Comparison of ENCODE assay signal across 15 cellular contexts in genomic region chr19:1780272-1780957, GRCh38. TPM values are rescaled to one million over a fixed set of nuclear protein-coding genes. Genes with fewer than 3 reads are reported as not detected.
A peak's percentile ranks its signal among the peaks of the same experiment; 100 is the strongest.
DNase-seq lines count a peak whose midpoint lies in the region; ATAC-seq, FAIRE-seq and TF ChIP-seq lines count a peak whose summit lies in the region.
"Had no signal": no experiment of that assay in that cellular context is flagged by ENCODE, and none has a peak within 500 bp of the region (broad histone marks: within the 10 kb centered on the region; RNA-seq: fewer than 3 reads in every experiment).

No MANE protein-coding gene starts in this region.

- peaks cover 70 to 87% (median 81%) of the 10 kb centered on the region in 11 experiments for H3K27me3 ChIP-seq in BLaER1 treated with 17β-estradiol and CSF1 and Interleukin-3, amounts not matched to agents 10 nM and 100 nM
- H3K27me3 ChIP-seq in KMS-11 (ENCODE audit: insufficient read depth, low read depth) (peaks cover 93% of the 10 kb centered on the region), astrocyte (ENCODE audit: insufficient read depth, low read length) (peaks cover 40% of the 10 kb centered on the region)

- peaks cover 6% of the 10 kb centered on the region for H3K36me3 Mint-ChIP-seq in astrocyte (ENCODE audit: low read depth, unreplicated experiment)
- H3K36me3 Mint-ChIP-seq: mesothelial cell of epicardium, type B pancreatic cell had no signal

- DNase-seq in astrocyte (ENCODE audit: low read depth) (no peak), kidney (peak; percentile 55), LoVo (ENCODE audit: low spot score) (no peak)
- DNase-seq in stimulated activated naive CD8-positive, alpha-beta T cell treated with anti-CD3 and anti-CD28 coated beads, Interleukin-15, amount 100 ng/mL, for 72 hours, result no peak
- DNase-seq: activated naive CD4-positive, alpha-beta T cell treated with anti-CD3 and anti-CD28 coated beads, Interleukin-2, amount 50 U/mL, for 16 hours; NCI-H1417 treated with DMSO at 0.1 percent for 48 hours; NCI-H524 treated with DMSO at 0.1 percent for 48 hours; SW 1271 had no signal

- no peak overlapping the region for H3K9ac ChIP-seq in BLaER1 treated with 17β-estradiol and CSF1 and Interleukin-3, amounts not matched to agents 10 nM and 100 nM
- H3K9ac ChIP-seq in KMS-11 (no peak overlapping the region), astrocyte (ENCODE audit: low read length) (no peak overlapping the region), kidney (ENCODE audit: low read length in 2 of 2) (no peak overlapping the region)

- peaks cover 17% of the 10 kb centered on the region for H3K9me3 Mint-ChIP-seq in astrocyte (ENCODE audit: unreplicated experiment)
- no peaks in the 10 kb centered on the region for H3K9me3 Mint-ChIP-seq in stimulated activated naive CD8-positive, alpha-beta T cell treated with anti-CD3 and anti-CD28 coated beads, Interleukin-15, amount 100 ng/mL, for 72 hours
- H3K9me3 Mint-ChIP-seq: mesothelial cell of epicardium, type B pancreatic cell had no signal

- peaks cover 0 to 35% (median 5%) of the 10 kb centered on the region in 11 experiments; a peak in 13 of 22 replicates for H4K20me1 ChIP-seq in BLaER1 treated with 17β-estradiol and CSF1 and Interleukin-3, amounts not matched to agents 10 nM and 100 nM
- no peaks in the 10 kb centered on the region for H4K20me1 ChIP-seq in KMS-11 (ENCODE audit: insufficient read depth)
- H4K20me1 ChIP-seq in astrocyte (ENCODE audit: insufficient read depth, low read length), result no peaks in the 10 kb centered on the region

- H3K4me1 Mint-ChIP-seq in astrocyte (ENCODE audit: low read depth, unreplicated experiment), result no peaks in the 10 kb centered on the region
- H3K4me1 Mint-ChIP-seq in stimulated activated naive CD8-positive, alpha-beta T cell treated with anti-CD3 and anti-CD28 coated beads, Interleukin-15, amount 100 ng/mL, for 72 hours, result peaks cover 8% of the 10 kb centered on the region

- no peak overlapping the region for H2AFZ ChIP-seq in KMS-11 (ENCODE audit: low read depth)
- no peak overlapping the region for H2AFZ ChIP-seq in astrocyte (ENCODE audit: low read depth, low read length)

- no peak overlapping the region for H3K27ac Mint-ChIP-seq in astrocyte (ENCODE audit: unreplicated experiment)
- no peak overlapping the region for H3K27ac Mint-ChIP-seq in stimulated activated naive CD8-positive, alpha-beta T cell treated with anti-CD3 and anti-CD28 coated beads, Interleukin-15, amount 100 ng/mL, for 72 hours
- H3K27ac Mint-ChIP-seq: mesothelial cell of epicardium, type B pancreatic cell had no signal

- ATAC-seq in GM19455 (IDR thresholded peaks at IDR 0.05; ENCODE audit: unreplicated experiment), result no peak
- ATAC-seq in HG02970 (IDR thresholded peaks at IDR 0.05; ENCODE audit: low FRiP score, unreplicated experiment), result no peak
- no peak for ATAC-seq in stimulated activated naive CD8-positive, alpha-beta T cell treated with anti-CD3 and anti-CD28 coated beads, Interleukin-15, amount 100 ng/mL, for 72 hours
- ATAC-seq: right cardiac atrium had no signal

- peak overlapping the region in 9 of 11 experiments; percentile 30 to 90 (median 76); a peak in 17 of 22 replicates for H3K4me2 ChIP-seq in BLaER1 treated with 17β-estradiol and CSF1 and Interleukin-3, amounts not matched to agents 10 nM and 100 nM
- H3K4me2 ChIP-seq in KMS-11 (no peak overlapping the region), astrocyte (ENCODE audit: low read length) (no peak overlapping the region)

- peaks cover 66% of the 10 kb centered on the region for H3K27me3 Mint-ChIP-seq in astrocyte (ENCODE audit: low read depth, unreplicated experiment)
- peaks cover 92% of the 10 kb centered on the region for H3K27me3 Mint-ChIP-seq in stimulated activated naive CD8-positive, alpha-beta T cell treated with anti-CD3 and anti-CD28 coated beads, Interleukin-15, amount 100 ng/mL, for 72 hours

- H3K79me2 ChIP-seq in KMS-11 (ENCODE audit: insufficient read depth, low read depth) (no peaks in the 10 kb centered on the region), astrocyte (ENCODE audit: insufficient read depth, low read length) (no peaks in the 10 kb centered on the region)

- H3K9me3 ChIP-seq in BLaER1 treated with 17β-estradiol and CSF1 and Interleukin-3, amounts not matched to agents 10 nM and 100 nM (replicated peaks in 1 of 11), result peaks cover 6 to 16% (median 11%) of the 10 kb centered on the region in 11 experiments; a peak in 20 of 22 replicates
- H3K9me3 ChIP-seq in astrocyte (ENCODE audit: insufficient read depth, low read depth, low read length), result peaks cover 14% of the 10 kb centered on the region
- peaks cover 5 to 15% of the 10 kb centered on the region in 2 donors for H3K9me3 ChIP-seq in kidney (ENCODE audit: control insufficient read depth in 1 of 2, low read length in 2 of 2)

- H3K27ac ChIP-seq in BLaER1 treated with 17β-estradiol and CSF1 and Interleukin-3, amounts not matched to agents 10 nM and 100 nM, result no peak overlapping the region
- no peak overlapping the region for H3K27ac ChIP-seq in KMS-11
- H3K27ac ChIP-seq in astrocyte (ENCODE audit: low read depth, low read length), result no peak overlapping the region
- no peak overlapping the region for H3K27ac ChIP-seq in kidney (ENCODE audit: low read depth in 2 of 2, low read length in 2 of 2)

- TF ChIP-seq CTCF in KMS-11 (conservative IDR thresholded peaks at IDR 0.05; ENCODE audit: low read depth, low read length), result 0 out of 2 replicates have a peak, but pooled peaks have one; percentile 17
- TF ChIP-seq CTCF in astrocyte (IDR thresholded peaks at IDR 0.05; ENCODE audit: insufficient read depth, low read depth, low read length), result peak; percentile 13
- TF ChIP-seq CTCF in kidney (IDR thresholded peaks at IDR 0.05; ENCODE audit: borderline replicate concordance, extremely low read depth, insufficient read depth), result no peak

- intact Hi-C loops in kidney (cut with DNase I), result no loop called here

- H3K4me3 Mint-ChIP-seq in astrocyte (ENCODE audit: unreplicated experiment), result no peak overlapping the region
- H3K4me3 Mint-ChIP-seq in stimulated activated naive CD8-positive, alpha-beta T cell treated with anti-CD3 and anti-CD28 coated beads, Interleukin-15, amount 100 ng/mL, for 72 hours, result no peak overlapping the region
- H3K4me3 Mint-ChIP-seq: mesothelial cell of epicardium, type B pancreatic cell had no signal

- FAIRE-seq in astrocyte (lab: Jason Lieb, UNC), result no peak
- no peak for FAIRE-seq in kidney (lab: Jason Lieb, UNC)

- peaks cover 12 to 56% (median 38%) of the 10 kb centered on the region in 10 experiments for H3K4me1 ChIP-seq in BLaER1 treated with 17β-estradiol and CSF1 and Interleukin-3, amounts not matched to agents 10 nM and 100 nM
- no peaks in the 10 kb centered on the region for H3K4me1 ChIP-seq in KMS-11 (ENCODE audit: low read depth, poor library complexity, severe bottlenecking)
- no peaks in the 10 kb centered on the region for H3K4me1 ChIP-seq in astrocyte (ENCODE audit: insufficient read depth, low read length)
- H3K4me1 ChIP-seq in kidney (ENCODE audit: control insufficient read depth in 1 of 2, insufficient read depth in 1 of 2, low read depth in 1 of 2, low read length in 2 of 2), result no peaks in the 10 kb centered on the region

- no peak overlapping the region for H3K4me3 ChIP-seq in BLaER1 treated with 17β-estradiol and CSF1 and Interleukin-3, amounts not matched to agents 10 nM and 100 nM
- H3K4me3 ChIP-seq in KMS-11 (IDR thresholded peaks at IDR 0.05; ENCODE audit: insufficient read depth, low read depth, low read length) (no peak overlapping the region), astrocyte (ENCODE audit: insufficient read depth, low read depth, low read length) (no peak overlapping the region), kidney (ENCODE audit: low read length in 2 of 2) (no peak overlapping the region)

- no peaks in the 10 kb centered on the region for H3K36me3 ChIP-seq in BLaER1 treated with 17β-estradiol and CSF1 and Interleukin-3, amounts not matched to agents 10 nM and 100 nM
- H3K36me3 ChIP-seq in KMS-11 (ENCODE audit: insufficient read depth) (no peaks in the 10 kb centered on the region), astrocyte (ENCODE audit: insufficient read depth, low read length) (no peaks in the 10 kb centered on the region), kidney (ENCODE audit: control insufficient read depth in 1 of 2, insufficient read depth in 2 of 2, low read length in 2 of 2) (no peaks in the 10 kb centered on the region)

RNA-seq across cellular contexts. Expression of gene ONECUT3, which starts 27.1 kb away (rescaled TPM):
- total RNA-seq in astrocyte (not detected in 2 replicates), kidney (not detected)
- polyA plus RNA-seq in kidney (ENCODE audit: insufficient read depth, low read depth, low replicate concordance), result not detected
- total RNA-seq: mesothelial cell of epicardium, right cardiac atrium had no signal
- polyA plus RNA-seq: right cardiac atrium had no signal

RNA-seq across cellular contexts. Expression of gene ATP8B3, which starts 31.7 kb away (rescaled TPM):
- 3.0 and 4.4 TPM in 2 replicates for total RNA-seq in astrocyte
- 3.6 TPM for total RNA-seq in kidney
- 0.24 TPM for polyA plus RNA-seq in kidney (ENCODE audit: insufficient read depth, low read depth, low replicate concordance)

Comparison
In these comparisons a context has a peak if more than half of its experiments do, and no peak if none do; other contexts are left out.
1. H3K4me2 ChIP-seq: peak in BLaER1 treated with 17β-estradiol and CSF1 and Interleukin-3, amounts not matched to agents 10 nM and 100 nM (9 of 11); none in KMS-11 (single experiment) and astrocyte (single experiment).